ENCODE assay signal across 21 cellular contexts in the genomic region with DNA sequence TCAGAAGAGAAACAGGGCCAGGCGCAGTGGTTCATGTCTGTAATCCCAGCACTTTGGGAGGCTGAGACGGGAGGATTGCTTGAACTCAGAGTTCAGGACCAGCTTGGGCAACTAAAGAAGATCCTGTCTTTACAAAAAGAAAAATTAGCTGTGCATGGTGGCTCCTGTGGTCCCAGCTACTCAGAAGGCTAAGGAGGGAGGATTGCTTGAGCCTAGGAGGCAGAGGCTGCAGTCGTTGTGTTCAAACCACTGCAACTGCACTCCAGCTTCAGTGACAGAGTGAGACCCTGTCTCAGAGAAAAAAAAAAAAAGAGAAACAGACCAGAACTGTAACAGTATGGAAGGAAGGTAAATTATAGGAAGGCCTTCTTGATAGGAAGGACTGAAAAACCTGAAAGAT.
"Had no signal": no experiment of that assay in that cellular context is flagged by ENCODE, and none has a peak within 500 bp of the region (broad histone marks: within the 10 kb centered on the region; RNA-seq: fewer than 3 reads in every experiment).

No MANE protein-coding gene starts in this region.

- DNase-seq: activated CD4-positive, alpha-beta memory T cell treated with anti-CD3 and anti-CD28 coated beads for 36 hours; activated T-cell treated with anti-CD3 and anti-CD28 coated beads for 4 hours; dermis blood vessel endothelial cell; effector memory CD4-positive, alpha-beta T cell; left colon; lower lobe of right lung; midbrain; sigmoid colon; stimulated activated CD4-positive, alpha-beta T cell treated with anti-CD3 and anti-CD28 coated beads, Interleukin-4, amount 100 ng/mL, for 24 hours; SW 1271; T-helper 2 cell; upper lobe of right lung had no signal

- H3K27me3 ChIP-seq: cardiac muscle cell, hepatocyte, sigmoid colon, upper lobe of right lung had no signal

- ATAC-seq: left colon; lower lobe of right lung; stimulated activated effector memory CD8-positive, alpha-beta T cell treated with anti-CD3 and anti-CD28 coated beads, Interleukin-12 subunit alpha, Interleukin-12 subunit beta, amount 100 ng/mL, for 72 hours; upper lobe of right lung had no signal

- H3K9me3 ChIP-seq: lower lobe of right lung, sigmoid colon, thoracic aorta, upper lobe of right lung had no signal

- H3K27me3 Mint-ChIP-seq: activated naive CD8-positive, alpha-beta T cell had no signal

- FAIRE-seq: endothelial cell of umbilical vein, islet of Langerhans had no signal

- H3K36me3 Mint-ChIP-seq: activated CD4-positive, alpha-beta memory T cell treated with anti-CD3 and anti-CD28 coated beads for 36 hours; activated naive CD8-positive, alpha-beta T cell; stimulated activated effector memory CD8-positive, alpha-beta T cell treated with anti-CD3 and anti-CD28 coated beads, Interleukin-12 subunit alpha, Interleukin-12 subunit beta, amount 100 ng/mL, for 72 hours had no signal

- H3K4me3 Mint-ChIP-seq: activated CD4-positive, alpha-beta memory T cell treated with anti-CD3 and anti-CD28 coated beads for 36 hours; activated naive CD8-positive, alpha-beta T cell; activated T-helper 1 cell treated with anti-CD3 and anti-CD28 coated beads, Interleukin-12 subunit alpha, Interleukin-12 subunit beta, Interleukin-2, Interleukin-4 antibody, amounts not matched to agents 30 ng/mL and 10 ng/mL and 1 ng/mL, durations not matched to agents 14 hours and 24 hours and 36 hours; neural crest cell; stimulated activated effector memory CD8-positive, alpha-beta T cell treated with anti-CD3 and anti-CD28 coated beads, Interleukin-12 subunit alpha, Interleukin-12 subunit beta, amount 100 ng/mL, for 72 hours had no signal

- H3K4me3 ChIP-seq: cardiac muscle cell, hepatocyte, lower lobe of right lung, sigmoid colon, thoracic aorta, upper lobe of right lung had no signal

- H3K27ac ChIP-seq: lower lobe of right lung, thoracic aorta, upper lobe of right lung had no signal

- H3K36me3 ChIP-seq: cardiac muscle cell, lower lobe of right lung, sigmoid colon, thoracic aorta, upper lobe of right lung had no signal

- H3K4me2 ChIP-seq: hepatocyte had no signal

- H3K4me1 Mint-ChIP-seq: stimulated activated effector memory CD8-positive, alpha-beta T cell treated with anti-CD3 and anti-CD28 coated beads, Interleukin-12 subunit alpha, Interleukin-12 subunit beta, amount 100 ng/mL, for 72 hours had no signal

- H3K9me3 Mint-ChIP-seq: activated CD4-positive, alpha-beta memory T cell treated with anti-CD3 and anti-CD28 coated beads for 36 hours; activated T-helper 1 cell treated with anti-CD3 and anti-CD28 coated beads, Interleukin-12 subunit alpha, Interleukin-12 subunit beta, Interleukin-2, Interleukin-4 antibody, amounts not matched to agents 30 ng/mL and 10 ng/mL and 1 ng/mL, durations not matched to agents 14 hours and 24 hours and 36 hours; neural crest cell; stimulated activated effector memory CD8-positive, alpha-beta T cell treated with anti-CD3 and anti-CD28 coated beads, Interleukin-12 subunit alpha, Interleukin-12 subunit beta, amount 100 ng/mL, for 72 hours had no signal

- H3K27ac Mint-ChIP-seq: activated CD4-positive, alpha-beta memory T cell treated with anti-CD3 and anti-CD28 coated beads for 36 hours; activated naive CD8-positive, alpha-beta T cell; activated T-helper 1 cell treated with anti-CD3 and anti-CD28 coated beads, Interleukin-12 subunit alpha, Interleukin-12 subunit beta, Interleukin-2, Interleukin-4 antibody, amounts not matched to agents 30 ng/mL and 10 ng/mL and 1 ng/mL, durations not matched to agents 14 hours and 24 hours and 36 hours; stimulated activated effector memory CD8-positive, alpha-beta T cell treated with anti-CD3 and anti-CD28 coated beads, Interleukin-12 subunit alpha, Interleukin-12 subunit beta, amount 100 ng/mL, for 72 hours had no signal
